10 cellular contexts compared by ENCODE assay signal in the genomic region with DNA sequence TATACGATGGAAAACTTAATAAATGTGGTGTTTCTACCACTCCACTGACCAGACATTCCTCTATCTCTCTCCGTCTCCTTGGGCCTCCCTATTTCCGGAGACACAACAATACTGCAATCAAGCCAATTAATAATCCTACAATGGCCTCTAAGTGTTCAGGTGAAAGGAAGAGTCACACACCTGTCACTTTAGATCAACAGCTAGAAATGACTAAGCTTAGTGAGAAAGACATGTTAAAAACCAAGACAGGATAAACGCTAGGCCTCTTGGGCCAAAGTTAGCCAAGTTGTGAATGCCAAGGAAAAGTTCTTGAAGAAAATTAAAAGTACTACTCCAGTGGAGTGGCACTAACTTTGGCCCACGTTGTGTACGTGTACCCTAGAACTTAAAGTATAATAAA. TPM values are rescaled to one million over a fixed set of nuclear protein-coding genes. Genes with fewer than 3 reads are reported as not detected.
A peak's percentile ranks its signal among the peaks of the same experiment; 100 is the strongest.
DNase-seq lines count a peak whose midpoint lies in the region; ATAC-seq and TF ChIP-seq lines count a peak whose summit lies in the region.
"Had no signal": no experiment of that assay in that cellular context is flagged by ENCODE, and none has a peak within 500 bp of the region (broad histone marks: within the 10 kb centered on the region; RNA-seq: fewer than 3 reads in every experiment).

No MANE protein-coding gene starts in this region.

- H3K27ac ChIP-seq in esophagus (ENCODE audit: low read depth in 2 of 2, low read length in 1 of 2) (peak overlapping the region; percentile 66 to 71), spleen (peak overlapping the region; percentile 8 to 92 (median 84))
- H3K27ac ChIP-seq: cardiac muscle cell had no signal

- H3K27ac Mint-ChIP-seq in IgD-negative memory B cell = peak overlapping the region; percentile 59 to 97 (median 92)
- H3K27ac Mint-ChIP-seq in naive thymus-derived CD8-positive, alpha-beta T cell = peak overlapping the region in 2 of 10 donors; percentile 67 to 69

- H3K36me3 ChIP-seq in esophagus (ENCODE audit: control insufficient read depth in 2 of 2, insufficient read depth in 2 of 2, low read length in 1 of 2) = no peaks in the 10 kb centered on the region
- no peaks in the 10 kb centered on the region for H3K36me3 ChIP-seq in spleen
- H3K36me3 ChIP-seq: cardiac muscle cell had no signal

- peak; percentile 21 for ATAC-seq in GM18907 (IDR thresholded peaks at IDR 0.05; ENCODE audit: unreplicated experiment)
- no peak for ATAC-seq in naive thymus-derived CD8-positive, alpha-beta T cell

- H3K36me3 Mint-ChIP-seq in IgD-negative memory B cell = peaks cover 5% of the 10 kb centered on the region
- peaks cover 17 to 29% (median 17%) of the 10 kb centered on the region in 3 donors for H3K36me3 Mint-ChIP-seq in naive thymus-derived CD8-positive, alpha-beta T cell

- POLR2A ChIA-PET in naive thymus-derived CD8-positive, alpha-beta T cell (lab: Charles Lee) = no interaction called here

- peak overlapping the region; percentile 3 to 62 (median 33) for H3K4me3 Mint-ChIP-seq in IgD-negative memory B cell
- peak overlapping the region in 5 of 10 donors; percentile 5 to 41 (median 11) for H3K4me3 Mint-ChIP-seq in naive thymus-derived CD8-positive, alpha-beta T cell

- intact Hi-C loops in spleen (cut with DNase I; ENCODE audit: low total_unique reads) = no loop called here

- no peak overlapping the region for H3K4me3 ChIP-seq in esophagus (ENCODE audit: low read depth in 1 of 2, low read length in 2 of 2)
- H3K4me3 ChIP-seq in spleen = no peak overlapping the region
- no peak overlapping the region for H3K4me3 ChIP-seq in foreskin fibroblast (ENCODE audit: low read depth in 1 of 2, low read length in 2 of 2)
- H3K4me3 ChIP-seq: cardiac muscle cell had no signal

- H3K27me3 ChIP-seq in esophagus (ENCODE audit: control insufficient read depth in 1 of 2, insufficient read depth in 2 of 2, low read length in 2 of 2) (no peaks in the 10 kb centered on the region), spleen (replicated peaks in 1 of 7) (no peaks in the 10 kb centered on the region)
- H3K27me3 ChIP-seq: cardiac muscle cell had no signal

- H3K9me3 Mint-ChIP-seq in IgD-negative memory B cell = peaks cover 0 to 4% (median 0%) of the 10 kb centered on the region in 3 donors
- H3K9me3 Mint-ChIP-seq in naive thymus-derived CD8-positive, alpha-beta T cell = peaks cover 0 to 14% (median 6%) of the 10 kb centered on the region in 9 donors

- TF ChIP-seq CTCF in spleen (IDR thresholded peaks at IDR 0.05 in 8 of 11, conservative IDR thresholded peaks at IDR 0.05 in 3 of 11) (no peak), foreskin fibroblast (IDR thresholded peaks at IDR 0.05; ENCODE audit: low read depth, low read length) (no peak)

- H3K4me1 Mint-ChIP-seq in IgD-negative memory B cell = peaks cover 31 to 48% (median 37%) of the 10 kb centered on the region in 3 donors
- peaks cover 21 to 67% (median 61%) of the 10 kb centered on the region in 4 donors for H3K4me1 Mint-ChIP-seq in naive thymus-derived CD8-positive, alpha-beta T cell

- H3K9me3 ChIP-seq in esophagus (ENCODE audit: control insufficient read depth in 2 of 2, insufficient read depth in 1 of 2, low read depth in 1 of 2, low read length in 1 of 2) = peaks cover 0 to 2% of the 10 kb centered on the region in 2 donors
- H3K9me3 ChIP-seq in spleen = peaks cover 0 to 17% (median 13%) of the 10 kb centered on the region in 8 donors

- no peaks in the 10 kb centered on the region for H3K4me1 ChIP-seq in esophagus (ENCODE audit: control insufficient read depth in 2 of 2, insufficient read depth in 2 of 2, low read length in 1 of 2)
- H3K4me1 ChIP-seq in spleen = peaks cover 16 to 84% (median 41%) of the 10 kb centered on the region in 6 donors

- no peak for DNase-seq in spleen
- no peak for DNase-seq in naive thymus-derived CD8-positive, alpha-beta T cell
- no peak for DNase-seq in HCEC 1CT
- no peak for DNase-seq in foreskin fibroblast
- DNase-seq: NCI-H187, SHP77 treated with DMSO at 0.1 percent for 48 hours had no signal

- no peaks in the 10 kb centered on the region for H3K27me3 Mint-ChIP-seq in IgD-negative memory B cell
- H3K27me3 Mint-ChIP-seq in naive thymus-derived CD8-positive, alpha-beta T cell = no peaks in the 10 kb centered on the region

- WGBS in esophagus, 2 donors = 83 to 91% methylated on average over 6 of the region's 6 CpGs
- 86 to 90% (median 87%) methylated on average over 6 of the region's 6 CpGs for WGBS in spleen, 5 donors

- no peak for TF ChIP-seq POLR2A in spleen (IDR thresholded peaks at IDR 0.05)

RNA-seq across cellular contexts. Expression of a gene that starts 22.5 kb away (rescaled TPM):
- polyA plus RNA-seq in IgD-negative memory B cell (24.3 TPM), esophagus (10 to 100 TPM; 20.3 to 27.9 TPM), spleen (10 to 100 TPM; 15.6 to 19.2 (median 18.8) TPM)
- 100 to 1,000 TPM in 2 of 7 donors, 10 to 100 TPM in 5; 62.8 to 110 (median 84.8) TPM for total RNA-seq in spleen
- 10 to 100 TPM; 79.3 to 81.7 TPM for total RNA-seq in naive thymus-derived CD8-positive, alpha-beta T cell
- polyA plus RNA-seq in naive thymus-derived CD8-positive, alpha-beta T cell = 10 to 100 TPM; 25.8 to 52.5 (median 36.6) TPM
